Comparison of ENCODE assay signal across 14 cellular contexts in genomic region chr17:45043813-45044540, GRCh38. TPM values are rescaled to one million over a fixed set of nuclear protein-coding genes. Genes with fewer than 3 reads are reported as not detected.
A peak's percentile ranks its signal among the peaks of the same experiment; 100 is the strongest.
DNase-seq lines count a peak whose midpoint lies in the region; ATAC-seq and TF ChIP-seq lines count a peak whose summit lies in the region.
"Had no signal": no experiment of that assay in that cellular context is flagged by ENCODE, and none has a peak within 500 bp of the region (broad histone marks: within the 10 kb centered on the region; RNA-seq: fewer than 3 reads in every experiment).

No MANE protein-coding gene starts in this region.

- no peaks in the 10 kb centered on the region for H3K36me3 ChIP-seq in CD8-positive, alpha-beta memory T cell (ENCODE audit: insufficient read depth, low read length)
- H3K36me3 ChIP-seq in MG63 (peaks cover 17% of the 10 kb centered on the region), PC-9 (ENCODE audit: low read depth) (no peaks in the 10 kb centered on the region; the same call in 1 of the 2 replicates)
- H3K36me3 ChIP-seq: uterus had no signal

- intact Hi-C loops in CD4-positive, alpha-beta T cell (cut with DNase I, micrococcal nuclease): no loop called here
- intact Hi-C loops in PC-9 (cut with micrococcal nuclease; ENCODE audit: unreplicated experiment): no loop called here

- H3K36me3 Mint-ChIP-seq in CD4-positive, alpha-beta T cell (ENCODE audit: low read depth): no peaks in the 10 kb centered on the region
- H3K36me3 Mint-ChIP-seq in osteocyte (ENCODE audit: unreplicated experiment): peaks cover 4% of the 10 kb centered on the region
- peaks cover 0 to 8% (median 0%) of the 10 kb centered on the region in 3 donors for H3K36me3 Mint-ChIP-seq in CD8-positive, alpha-beta memory T cell

- peak overlapping the region; percentile 20 for H3K27ac Mint-ChIP-seq in CD4-positive, alpha-beta T cell
- H3K27ac Mint-ChIP-seq in osteocyte (ENCODE audit: unreplicated experiment): peak overlapping the region; percentile 64
- peak overlapping the region in 2 of 8 donors; percentile 23 to 55 for H3K27ac Mint-ChIP-seq in CD8-positive, alpha-beta memory T cell

- no peak for DNase-seq in CD4-positive, alpha-beta T cell
- DNase-seq in RWPE1 (ENCODE audit: low spot score) (peak; percentile 57), epithelial cell of prostate (ENCODE audit: low read depth, low spot score) (peak; percentile 70), osteocyte (ENCODE audit: extremely low spot score, unreplicated experiment) (no peak), NCI-H2029 (lab: John Stamatoyannopoulos, UW) (no peak), MG63 (no peak), PC-9 (no peak)
- DNase-seq in CD8-positive, alpha-beta memory T cell: no peak
- DNase-seq: activated CD4-positive, alpha-beta T cell treated with anti-CD3 and anti-CD28 coated beads, Interleukin-2, amount 50 U/mL, for 48 hours; DMS53; KG1; RPMI8226; stimulated activated CD4-positive, alpha-beta T cell treated with anti-CD3 and anti-CD28 coated beads, Interleukin-12 subunit alpha, Interleukin-12 subunit beta, amount 100 ng/mL, for 4 hours; uterus had no signal

- no peaks in the 10 kb centered on the region for H3K9me3 ChIP-seq in CD4-positive, alpha-beta T cell (ENCODE audit: control insufficient read depth, low read length)
- no peaks in the 10 kb centered on the region for H3K9me3 ChIP-seq in CD8-positive, alpha-beta memory T cell (ENCODE audit: low read length)
- H3K9me3 ChIP-seq in MG63 (no peaks in the 10 kb centered on the region), PC-9 (ENCODE audit: insufficient read depth, low read depth) (no peaks in the 10 kb centered on the region)
- H3K9me3 ChIP-seq: uterus had no signal

- no peak overlapping the region for H2AFZ ChIP-seq in PC-9

- no peak for ATAC-seq in CD4-positive, alpha-beta T cell (ENCODE audit: poor library complexity)

- peaks cover 20% of the 10 kb centered on the region; the same call in 1 of the 2 replicates for H3F3A ChIP-seq in PC-9 (ENCODE audit: insufficient read depth, low read depth)

- no peak overlapping the region for H3K4me3 Mint-ChIP-seq in CD4-positive, alpha-beta T cell
- peak overlapping the region; percentile 29 for H3K4me3 Mint-ChIP-seq in osteocyte (ENCODE audit: unreplicated experiment)
- H3K4me3 Mint-ChIP-seq in CD8-positive, alpha-beta memory T cell: no peak overlapping the region

- no peak overlapping the region for H3K27ac ChIP-seq in CD4-positive, alpha-beta T cell (ENCODE audit: low read depth, low read length)
- H3K27ac ChIP-seq in RWPE1 (peak overlapping the region; percentile 99), epithelial cell of prostate (peak overlapping the region; percentile 98), PC-9 (no peak overlapping the region)
- no peak overlapping the region for H3K27ac ChIP-seq in CD8-positive, alpha-beta memory T cell (ENCODE audit: low read depth, low read length)
- H3K27ac ChIP-seq: uterus had no signal

- no peak overlapping the region for H3K4me3 ChIP-seq in CD8-positive, alpha-beta memory T cell (ENCODE audit: low read length)
- H3K4me3 ChIP-seq in MG63 (no peak overlapping the region), PC-9 (no peak overlapping the region)
- H3K4me3 ChIP-seq: uterus had no signal

- H3K4me1 ChIP-seq in CD8-positive, alpha-beta memory T cell (ENCODE audit: insufficient read depth, low read length): peaks cover 3% of the 10 kb centered on the region
- peaks cover 9% of the 10 kb centered on the region for H3K4me1 ChIP-seq in PC-9 (replicated peaks; ENCODE audit: insufficient read depth)

- BruUV-seq in PC-9 (replicated peaks; lab: Mats Ljungman, UMichigan): no TSS peak

- POLR2A ChIA-PET in CD4-positive, alpha-beta T cell (lab: Charles Lee): interaction anchor here (1.3 kb wide), 1 partner anchor 7 kb away, joined by 3 read pairs; no protein-coding TSS in a partner anchor
- POLR2A ChIA-PET in RWPE1 (lab: Yijun Ruan, JAX; ENCODE audit: low non-redundant PET): interaction anchor here (0.5 kb wide), 1 partner anchor 21 kb away, joined by 7 read pairs; no protein-coding TSS in a partner anchor
- POLR2A ChIA-PET in CD8-positive, alpha-beta memory T cell (lab: Charles Lee): no interaction called here
- POLR2A ChIA-PET in PC-9 (lab: Charles Lee; ENCODE audit: unreplicated experiment): interaction anchor here (0.6 kb wide), 1 partner anchor 17 kb away, joined by 3 read pairs; no protein-coding TSS in a partner anchor

- no peak for TF ChIP-seq CTCF in CD4-positive, alpha-beta T cell (IDR thresholded peaks at IDR 0.05)
- TF ChIP-seq CTCF in RWPE1 (conservative IDR thresholded peaks at IDR 0.05; ENCODE audit: low read depth): no peak
- TF ChIP-seq CTCF in osteocyte (IDR thresholded peaks at IDR 0.05): no peak
- TF ChIP-seq CTCF in PC-9 (conservative IDR thresholded peaks at IDR 0.05): no peak

- no peaks in the 10 kb centered on the region for H3K27me3 ChIP-seq in CD4-positive, alpha-beta T cell (ENCODE audit: control insufficient read depth, insufficient read depth, low read length)
- no peaks in the 10 kb centered on the region for H3K27me3 ChIP-seq in CD8-positive, alpha-beta memory T cell (ENCODE audit: insufficient read depth, low read length, poor library complexity, severe bottlenecking)
- H3K27me3 ChIP-seq in MG63: no peaks in the 10 kb centered on the region
- no peaks in the 10 kb centered on the region for H3K27me3 ChIP-seq in PC-9 (ENCODE audit: insufficient read depth, low read depth)
- H3K27me3 ChIP-seq: uterus had no signal

- no peak overlapping the region for H3K4me2 ChIP-seq in PC-9

- no peaks in the 10 kb centered on the region for H3K9me2 ChIP-seq in PC-9 (ENCODE audit: insufficient read depth)

- CTCF ChIA-PET in CD4-positive, alpha-beta T cell (lab: Charles Lee): interaction anchor here (1.5 kb wide), 1 partner anchor 92 kb away, joined by 3 read pairs; the partner anchor contains the start of gene ACBD4
- CTCF ChIA-PET in RWPE1 (lab: Yijun Ruan, JAX) (interaction anchor here (0.6 to 1.1 kb wide), 3 partner anchors 55 to 72 kb away, joined by 3 read pairs; no protein-coding TSS in a partner anchor), PC-9 (lab: Charles Lee) (interaction anchor here (0.6 kb wide), 1 partner anchor 164 kb away, joined by 4 read pairs; no protein-coding TSS in a partner anchor)
- CTCF ChIA-PET in CD8-positive, alpha-beta memory T cell (lab: Charles Lee): interaction anchor here (0.6 to 1.3 kb wide), 2 partner anchors 23 to 680 kb away, joined by 3 to 4 read pairs; no protein-coding TSS in a partner anchor

- no peaks in the 10 kb centered on the region for H3K9me3 Mint-ChIP-seq in CD4-positive, alpha-beta T cell
- H3K9me3 Mint-ChIP-seq in osteocyte (ENCODE audit: unreplicated experiment): no peaks in the 10 kb centered on the region
- no peaks in the 10 kb centered on the region for H3K9me3 Mint-ChIP-seq in CD8-positive, alpha-beta memory T cell

- H3K4me1 Mint-ChIP-seq in CD4-positive, alpha-beta T cell (ENCODE audit: low read depth): peaks cover 11% of the 10 kb centered on the region
- peaks cover 28% of the 10 kb centered on the region for H3K4me1 Mint-ChIP-seq in osteocyte (ENCODE audit: unreplicated experiment)
- peaks cover 8 to 40% (median 9%) of the 10 kb centered on the region in 3 donors for H3K4me1 Mint-ChIP-seq in CD8-positive, alpha-beta memory T cell

- H4K20me1 ChIP-seq in PC-9 (ENCODE audit: insufficient read depth): peaks cover 3% of the 10 kb centered on the region

- peaks cover 38% of the 10 kb centered on the region for H3K79me2 ChIP-seq in PC-9 (ENCODE audit: low read depth)

- no peaks in the 10 kb centered on the region for H3K27me3 Mint-ChIP-seq in CD4-positive, alpha-beta T cell
- no peaks in the 10 kb centered on the region for H3K27me3 Mint-ChIP-seq in osteocyte (ENCODE audit: unreplicated experiment)
- no peaks in the 10 kb centered on the region for H3K27me3 Mint-ChIP-seq in CD8-positive, alpha-beta memory T cell

RNA-seq across cellular contexts. Expression of gene DCAKD, which starts 7.5 kb away (rescaled TPM):
- 10 to 100 TPM; 11.6 to 12.2 TPM for total RNA-seq in CD4-positive, alpha-beta T cell
- 41.3 and 42.2 TPM in 2 replicates for total RNA-seq in osteocyte
- total RNA-seq in CD8-positive, alpha-beta memory T cell: 10 to 100 TPM; 31.3 to 32.5 TPM
- polyA plus RNA-seq in CD8-positive, alpha-beta memory T cell: 17.6 TPM
- 20.7 and 24.1 TPM in 2 replicates for total RNA-seq in MG63 (2014; rRNA removed; shearing (Covaris generic); ENCODE audit: low replicate concordance)
- total RNA-seq in PC-9 (2021): 57.9 and 68.8 TPM in 2 replicates

RNA-seq across cellular contexts. Expression of gene NMT1, which starts 17.1 kb away (rescaled TPM):
- 10 to 100 TPM; 61.1 to 62.2 TPM for total RNA-seq in CD4-positive, alpha-beta T cell
- 92.4 and 97.9 TPM in 2 replicates for total RNA-seq in osteocyte
- total RNA-seq in CD8-positive, alpha-beta memory T cell: 100 to 1,000 TPM; 189 to 198 TPM
- 82.0 TPM for polyA plus RNA-seq in CD8-positive, alpha-beta memory T cell
- total RNA-seq in MG63 (2014; rRNA removed; shearing (Covaris generic); ENCODE audit: low replicate concordance): 103 and 154 TPM in 2 replicates
- total RNA-seq in PC-9 (2021): 103 and 132 TPM in 2 replicates

Comparison
In these comparisons a context has a peak if more than half of its experiments do, and no peak if none do; other contexts are left out.
1. DNase-seq: peak in RWPE1 (single experiment) and epithelial cell of prostate (single experiment); none in CD4-positive, alpha-beta T cell (0 of 10), osteocyte (single experiment), CD8-positive, alpha-beta memory T cell (0 of 5), NCI-H2029 (single experiment), MG63 (single experiment) and PC-9 (0 of 2).
2. H3K27ac ChIP-seq: peak in RWPE1 (single experiment) and epithelial cell of prostate (single experiment); none in CD4-positive, alpha-beta T cell (single experiment), CD8-positive, alpha-beta memory T cell (single experiment) and PC-9 (single experiment).